7 cellular contexts compared by ENCODE assay signal in the genomic region with DNA sequence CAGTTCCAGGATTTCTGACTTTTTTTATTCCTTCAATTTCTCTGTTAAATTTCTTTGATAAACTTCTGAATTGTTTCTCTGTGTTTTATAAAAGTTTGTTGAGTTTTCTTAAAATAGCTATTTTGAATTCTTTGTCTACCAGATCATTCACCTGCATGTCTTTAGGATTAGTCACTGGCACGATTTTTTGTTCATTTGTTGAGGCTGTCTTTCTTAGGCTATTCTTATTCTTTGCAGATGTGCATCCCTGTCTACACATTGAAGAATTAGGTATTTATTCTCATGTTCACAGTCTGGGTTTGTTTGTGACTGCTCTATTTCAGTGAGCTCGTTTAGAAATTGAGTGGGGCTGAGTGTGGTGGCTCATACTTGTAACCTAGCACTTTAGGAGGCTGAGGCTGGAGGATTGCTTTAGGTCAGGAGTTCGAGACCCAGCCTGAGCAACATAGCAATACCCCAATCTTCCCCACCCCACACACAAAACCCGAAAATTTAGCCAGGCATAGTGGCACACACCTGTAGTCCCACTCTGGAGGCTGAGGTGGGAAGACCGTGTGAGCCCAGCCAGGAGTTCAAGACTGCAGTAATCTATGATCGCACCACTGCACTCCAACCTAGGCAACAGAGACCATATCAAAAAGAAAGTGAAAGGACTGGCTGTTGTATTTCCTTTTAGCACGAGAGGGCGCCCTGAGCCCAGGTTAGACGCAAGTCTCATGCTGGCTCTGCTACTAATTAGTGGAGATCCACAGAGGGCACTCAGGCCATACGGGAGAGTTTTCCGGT. TPM values are rescaled to one million over a fixed set of nuclear protein-coding genes. Genes with fewer than 3 reads are reported as not detected.
DNase-seq lines count a peak whose midpoint lies in the region; ATAC-seq, FAIRE-seq and TF ChIP-seq lines count a peak whose summit lies in the region.

No MANE protein-coding gene starts in this region.

- TF ChIP-seq EP300 in GM12878 (IDR thresholded peaks at IDR 0.05; ENCODE audit: borderline replicate concordance in 1 of 2, control insufficient read depth in 1 of 2, low read depth in 2 of 2, low read length in 2 of 2) = no peak

- H4K20me1 ChIP-seq in GM12878 (ENCODE audit: control insufficient read depth, insufficient read depth) = no peaks in the 10 kb centered on the region

- H2AFZ ChIP-seq in GM12878 (ENCODE audit: control insufficient read depth, low read depth, low read length) = peak overlapping the region; percentile 99

- peak; percentile 64 for DNase-seq in GM13976 (ENCODE audit: low spot score)
- DNase-seq in NCI-H1436 (lab: John Stamatoyannopoulos, UW) = peak; percentile 76
- DNase-seq in T1000 (lab: John Stamatoyannopoulos, UW) = peak; percentile 23
- peak; percentile 68 for DNase-seq in GM12878 (ENCODE audit: low read depth, low spot score)
- peak; percentile 80 for DNase-seq in inferior parietal cortex (ENCODE audit: extremely low spot score)
- peak; percentile 64 for DNase-seq in stimulated activated CD4-positive, alpha-beta T cell treated with anti-CD3 and anti-CD28 coated beads, Interleukin-12 subunit alpha, Interleukin-12 subunit beta, amount 100 ng/mL, for 4 hours

- 9% methylated on average over 11 of the region's 11 CpGs for WGBS in GM12878 (ENCODE audit: insufficient coverage, insufficient replicate concordance, low lambda C conversion rate, missing lambda C conversion rate)

- H3K4me1 ChIP-seq in GM12878 (ENCODE audit: control insufficient read depth, insufficient read depth, low read length) = peaks cover 4% of the 10 kb centered on the region; the same call in 1 of the 2 replicates

- SMC1A ChIA-PET in GM12878 (lab: Charles Lee; ENCODE audit: uncharacterized antibody, unreplicated experiment) = interaction anchor here (0.8 to 12.7 kb wide), 9 partner anchors 10 to 168 kb away, joined by 3 to 145 read pairs (median 6); partner anchors contain the start of gene FUNDC2

- peak; percentile 98 for ATAC-seq in HG02763 (IDR thresholded peaks at IDR 0.05; ENCODE audit: unreplicated experiment)
- peak; percentile 97 for ATAC-seq in GM12878

- FAIRE-seq in GM12878 (lab: Jason Lieb, UNC) = peak; percentile 69

- RAD21 ChIA-PET in GM12878 (lab: Charles Lee; ENCODE audit: unreplicated experiment) = interaction anchor here (0.8 to 1.8 kb wide), 6 partner anchors 63 to 250 kb away, joined by 3 to 11 read pairs (median 4); no protein-coding TSS in a partner anchor

- TF ChIP-seq CTCF in GM13976 (IDR thresholded peaks at IDR 0.05; ENCODE audit: borderline replicate concordance, control extremely low read depth, extremely low read depth, insufficient read depth, missing control alignments) = peak; percentile 73
- peak; percentile 57 to 92 (median 77); a peak in 5 of 6 replicates for TF ChIP-seq CTCF in GM12878 (IDR thresholded peaks at IDR 0.05 in 2 of 3, conservative IDR thresholded peaks at IDR 0.05 in 1 of 3; ENCODE audit: control insufficient read depth in 2 of 3, extremely low read depth in 1 of 3, insufficient read depth in 1 of 3, low read depth in 3 of 3, low read length in 3 of 3)

- no peak for TF ChIP-seq POLR2A in GM12878 (IDR thresholded peaks at IDR 0.05; ENCODE audit: low read depth, low read length)

- H3K27ac ChIP-seq in GM12878 (ENCODE audit: control insufficient read depth, insufficient read depth) = no peak overlapping the region

- CTCF ChIA-PET in GM12878 (lab: Yijun Ruan, JAX) = interaction anchor here (0.6 to 11.2 kb wide), 19 partner anchors 11 to 245 kb away, joined by 3 to 181 read pairs (median 4); partner anchors contain the start of genes CMC4 and MTCP1

- no peaks in the 10 kb centered on the region for H3K9me3 ChIP-seq in GM12878 (replicated peaks; ENCODE audit: control insufficient read depth, insufficient read depth, low read length)

- no peaks in the 10 kb centered on the region for H3K79me2 ChIP-seq in GM12878 (ENCODE audit: control insufficient read depth, insufficient read depth, low read length)

- intact Hi-C loops in GM12878 (cut with micrococcal nuclease; ENCODE audit: unreplicated experiment) = loop anchor here (1.0 to 10.0 kb wide), 6 partner anchors 63 to 842 kb away; partner anchors contain the start of gene VBP1

- H3K4me2 ChIP-seq in GM12878 (ENCODE audit: control insufficient read depth, insufficient read depth) = peak overlapping the region; percentile 84

- in situ Hi-C loops in GM13976 (cut with MboI; ENCODE audit: low sequenced_read_pairs, unreplicated experiment) (no loop called here), GM12878 (cut with MboI) (loop anchor here (5.0 kb wide), 1 partner anchor 77 kb away; no protein-coding TSS in a partner anchor)

- no peaks in the 10 kb centered on the region for H3K36me3 ChIP-seq in GM12878 (ENCODE audit: control insufficient read depth in 2 of 2, insufficient read depth in 2 of 2, low read length in 1 of 2)

- no TSS peak for BruUV-seq in GM12878 (replicated peaks; lab: Mats Ljungman, UMichigan)

- peak overlapping the region; percentile 49; the same call in 1 of the 2 replicates for H3K4me3 ChIP-seq in GM12878

- POLR2A ChIA-PET in GM12878 (lab: Charles Lee) = interaction anchor here (0.6 kb wide), 1 partner anchor 46 kb away, joined by 3 read pairs; the partner anchor contains the start of gene FUNDC2

- H3K9ac ChIP-seq in GM12878 (ENCODE audit: control insufficient read depth, insufficient read depth, low read length) = peak overlapping the region; percentile 44; the same call in 1 of the 2 replicates

- TF ChIP-seq RAD21 in GM12878 (IDR thresholded peaks at IDR 0.05; ENCODE audit: insufficient read depth, low read depth, low read length) = peak; percentile 85

- no peaks in the 10 kb centered on the region for H3K27me3 ChIP-seq in GM12878 (replicated peaks in 1 of 2; ENCODE audit: control insufficient read depth in 2 of 2, insufficient read depth in 2 of 2, low read length in 1 of 2)

TF ChIP-seq in GM12878, 131 proteins besides CTCF, POLR2A, EP300 and RAD21 (continues in another document):
- TF ChIP-seq POU2F2 (IDR thresholded peaks at IDR 0.05; ENCODE audit: borderline replicate concordance, low read depth, low read length) (0 out of 3 replicates have a peak, but pooled peaks have one; percentile 20), YY1 (IDR thresholded peaks at IDR 0.05; ENCODE audit: low read depth, low read length) (0 out of 2 replicates have a peak, but pooled peaks have one; percentile 47), MTA2 (IDR thresholded peaks at IDR 0.05; ENCODE audit: low read depth) (peak; percentile 36), STAT1 (conservative IDR thresholded peaks at IDR 0.05) (no peak), RFX5 (IDR thresholded peaks at IDR 0.05; ENCODE audit: low read depth, low read length) (no peak)

RNA-seq across cellular contexts. Expression of gene F8, which starts 42.0 kb away (rescaled TPM):
- 5.2 and 5.9 TPM in 2 replicates for total RNA-seq in GM12878 (2013; cell fraction: nucleolus; rRNA removed)
- total RNA-seq in GM12878 (2014; rRNA removed) = 5.1 and 5.3 TPM in 2 replicates
- total RNA-seq in GM12878 (2014; rRNA removed; fragmentation: Illumina TruSeq; extraction: Trizol) = 3.8 and 4.8 TPM in 2 replicates
- total RNA-seq in GM12878 (2021) = 4.5 and 5.0 TPM in 2 replicates
- polyA plus RNA-seq in GM12878 (2011; ENCODE audit: low read depth) = 2.8 TPM
- polyA plus RNA-seq in GM12878 (2011; rRNA removed) = 8.1 and 11.9 TPM in 2 replicates
- polyA plus RNA-seq in GM12878 (2011; cell fraction: cytosol; rRNA removed) = 5.7 and 6.6 TPM in 2 replicates
- 2.8 and 4.1 TPM in 2 replicates for polyA plus RNA-seq in GM12878 (2011; cell fraction: nucleus; rRNA removed)
- 3.9 and 5.7 TPM in 2 replicates for polyA plus RNA-seq in GM12878 (2012)
- polyA plus RNA-seq in GM12878 (2014; fragmentation: Illumina TruSeq; extraction: Trizol) = 6.4 and 7.4 TPM in 2 replicates
- 1 to 10 TPM; 3.0 to 3.7 TPM for polyA plus RNA-seq in GM12878 (2014; fragmentation: Nextera tagmentation; extraction: Ambion mirVana)
- polyA plus RNA-seq in GM12878 (2014; rRNA removed) = 4.1 and 4.9 TPM in 2 replicates
- 1 to 10 TPM; 6.1 to 7.1 TPM for polyA plus RNA-seq in GM12878 (2016; fragmentation: Nextera tagmentation; extraction: Ambion mirVana)
- 6.6 and 7.1 TPM in 2 replicates for polyA minus RNA-seq in GM12878 (2011; rRNA and poly(A)+ RNA removed)
- polyA minus RNA-seq in GM12878 (2011; cell fraction: cytosol; rRNA and poly(A)+ RNA removed) = 1.3 and 1.8 TPM in 2 replicates
- 2.4 and 2.5 TPM in 2 replicates for polyA minus RNA-seq in GM12878 (2011; cell fraction: nucleus; rRNA and poly(A)+ RNA removed)

RNA-seq across cellular contexts. Expression of gene FUNDC2, which starts 46.1 kb away (rescaled TPM):
- total RNA-seq in GM12878 (2013; cell fraction: nucleolus; rRNA removed) = 18.8 and 21.1 TPM in 2 replicates
- 70.5 and 89.0 TPM in 2 replicates for total RNA-seq in GM12878 (2014; rRNA removed)
- total RNA-seq in GM12878 (2014; rRNA removed; fragmentation: Illumina TruSeq; extraction: Trizol) = 116 and 118 TPM in 2 replicates
- 105 and 106 TPM in 2 replicates for total RNA-seq in GM12878 (2021)
- 60.2 TPM for polyA plus RNA-seq in GM12878 (2011; ENCODE audit: low read depth)
- polyA plus RNA-seq in GM12878 (2011; rRNA removed) = 353 and 397 TPM in 2 replicates
- polyA plus RNA-seq in GM12878 (2011; cell fraction: cytosol; rRNA removed) = 234 and 319 TPM in 2 replicates
- 98.3 and 154 TPM in 2 replicates for polyA plus RNA-seq in GM12878 (2011; cell fraction: nucleus; rRNA removed)
- 68.1 and 85.7 TPM in 2 replicates for polyA plus RNA-seq in GM12878 (2012)
- polyA plus RNA-seq in GM12878 (2014; fragmentation: Illumina TruSeq; extraction: Trizol) = 175 and 235 TPM in 2 replicates
- polyA plus RNA-seq in GM12878 (2014; fragmentation: Nextera tagmentation; extraction: Ambion mirVana) = 100 to 1,000 TPM; 232 to 285 TPM
- polyA plus RNA-seq in GM12878 (2014; rRNA removed) = 114 and 115 TPM in 2 replicates
- polyA plus RNA-seq in GM12878 (2016; fragmentation: Nextera tagmentation; extraction: Ambion mirVana) = 100 to 1,000 TPM; 165 to 166 TPM
- polyA minus RNA-seq in GM12878 (2011; rRNA and poly(A)+ RNA removed) = 93.4 and 98.9 TPM in 2 replicates
- polyA minus RNA-seq in GM12878 (2011; cell fraction: cytosol; rRNA and poly(A)+ RNA removed) = 14.0 and 20.4 TPM in 2 replicates
- 19.3 and 23.0 TPM in 2 replicates for polyA minus RNA-seq in GM12878 (2011; cell fraction: nucleus; rRNA and poly(A)+ RNA removed)

Comparison
In these comparisons a context has a peak if more than half of its experiments do, and no peak if none do; other contexts are left out.
1. DNase-seq: peak in every context shown above with its lines; median percentile 80 in inferior parietal cortex; 76 in NCI-H1436; 68 in GM12878; 64 in GM13976; 64 in stimulated activated CD4-positive, alpha-beta T cell treated with anti-CD3 and anti-CD28 coated beads, Interleukin-12 subunit alpha, Interleukin-12 subunit beta, amount 100 ng/mL, for 4 hours; 23 in T1000.